18 cellular contexts compared by ENCODE assay signal in the genomic region with DNA sequence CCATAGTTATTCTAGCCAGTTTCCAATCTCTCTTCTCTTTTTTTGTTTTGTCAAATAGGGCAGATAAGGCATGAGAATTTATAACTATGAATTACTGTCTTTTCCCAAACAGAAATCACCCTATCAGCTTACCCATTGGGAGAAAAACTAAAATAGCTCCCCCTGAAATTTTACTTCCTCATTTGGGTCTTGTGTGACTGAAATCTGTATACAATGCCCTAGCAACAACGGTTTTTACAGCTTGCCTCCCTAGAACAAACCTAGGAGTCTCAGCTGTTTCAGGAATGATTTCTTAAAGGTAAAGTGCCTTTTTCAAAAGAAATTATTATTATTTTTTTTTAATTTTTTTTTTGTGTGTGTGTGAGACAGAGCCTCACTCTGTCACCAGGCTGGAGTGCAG. TPM values are rescaled to one million over a fixed set of nuclear protein-coding genes. Genes with fewer than 3 reads are reported as not detected.
"Had no signal": no experiment of that assay in that cellular context is flagged by ENCODE, and none has a peak within 500 bp of the region (broad histone marks: within the 10 kb centered on the region; RNA-seq: fewer than 3 reads in every experiment).

No MANE protein-coding gene starts in this region.

- H3K4me2 ChIP-seq: hepatocyte, neural progenitor cell had no signal

- H3K9me3 ChIP-seq: colonic mucosa, sigmoid colon, spleen, stomach, testis, upper lobe of right lung had no signal

- H3K36me3 ChIP-seq: colonic mucosa, neural progenitor cell, sigmoid colon, stomach, upper lobe of right lung had no signal

- H3K4me1 Mint-ChIP-seq: activated CD4-positive, alpha-beta T cell treated with anti-CD3 and anti-CD28 coated beads, Interleukin-2, amount 10 ng/mL, durations not matched to agents 7 days and 5 days; activated naive CD8-positive, alpha-beta T cell treated with anti-CD3 and anti-CD28 coated beads for 36 hours; brain; neural progenitor cell had no signal

- H3K27ac ChIP-seq: colonic mucosa, hepatocyte, neural progenitor cell, parathyroid adenoma, sigmoid colon, spleen, stomach, testis, upper lobe of right lung had no signal

- H3K4me1 ChIP-seq: colonic mucosa, neural progenitor cell, sigmoid colon, spleen, stomach, testis, upper lobe of right lung had no signal

- H3K36me3 Mint-ChIP-seq: activated naive CD8-positive, alpha-beta T cell treated with anti-CD3 and anti-CD28 coated beads for 36 hours; brain; neural progenitor cell had no signal

- H3K27ac Mint-ChIP-seq: activated CD4-positive, alpha-beta T cell treated with anti-CD3 and anti-CD28 coated beads, Interleukin-2, amount 10 ng/mL, durations not matched to agents 7 days and 5 days; activated naive CD8-positive, alpha-beta T cell treated with anti-CD3 and anti-CD28 coated beads for 36 hours; brain; neural progenitor cell had no signal

- H3K9ac ChIP-seq: neural progenitor cell, parathyroid adenoma had no signal

- H3K27me3 ChIP-seq: colonic mucosa, hepatocyte, neural progenitor cell, sigmoid colon, spleen, stomach, testis, upper lobe of right lung had no signal

- H3K9me3 Mint-ChIP-seq: activated naive CD8-positive, alpha-beta T cell treated with anti-CD3 and anti-CD28 coated beads for 36 hours had no signal

- DNase-seq: activated CD4-positive, alpha-beta T cell treated with anti-CD3 and anti-CD28 coated beads, Interleukin-2, amount 10 ng/mL, durations not matched to agents 7 days and 5 days; activated CD4-positive, CD25-positive, alpha-beta regulatory T cell; activated naive CD8-positive, alpha-beta T cell treated with anti-CD3 and anti-CD28 coated beads for 36 hours; central memory CD4-positive, alpha-beta T cell; colonic mucosa; islet precursor cell; midbrain; sigmoid colon; spleen; stomach; testis; upper lobe of right lung had no signal

- H3K4me3 ChIP-seq: colonic mucosa, hepatocyte, lung, neural progenitor cell, sigmoid colon, spleen, stomach, testis, upper lobe of right lung had no signal

- H3K4me3 Mint-ChIP-seq: activated CD4-positive, alpha-beta T cell treated with anti-CD3 and anti-CD28 coated beads, Interleukin-2, amount 10 ng/mL, durations not matched to agents 7 days and 5 days; activated naive CD8-positive, alpha-beta T cell treated with anti-CD3 and anti-CD28 coated beads for 36 hours; brain; neural progenitor cell had no signal

RNA-seq across cellular contexts. Expression of a gene that starts 56.8 kb away (rescaled TPM):
- total RNA-seq: hepatocyte, myocyte had no signal
